ENCODE assay signal across 19 cellular contexts in genomic region chr3:57788624-57789018, GRCh38. TPM values are rescaled to one million over a fixed set of nuclear protein-coding genes. Genes with fewer than 3 reads are reported as not detected.
DNase-seq lines count a peak whose midpoint lies in the region; ATAC-seq, FAIRE-seq and TF ChIP-seq lines count a peak whose summit lies in the region.
"Had no signal": no experiment of that assay in that cellular context is flagged by ENCODE, and none has a peak within 500 bp of the region (broad histone marks: within the 10 kb centered on the region; RNA-seq: fewer than 3 reads in every experiment).

No MANE protein-coding gene starts in this region.

- no peak for FAIRE-seq in A549 (lab: Jason Lieb, UNC)

- H3K27me3 ChIP-seq in SU-DHL-6 (ENCODE audit: low read length) (no peaks in the 10 kb centered on the region), foreskin keratinocyte (no peaks in the 10 kb centered on the region), thyroid gland (no peaks in the 10 kb centered on the region)

- DNase-seq in A549 (ENCODE audit: low read depth in 1 of 2, low spot score in 1 of 2): no peak
- no peak for DNase-seq in foreskin keratinocyte
- DNase-seq in thyroid gland: no peak
- no peak for DNase-seq in natural killer cell
- DNase-seq: C1 segment of cervical spinal cord; CD8-positive, alpha-beta memory T cell; DMS79; GDM1; GOT3; H7; HFFc6 had no signal

- no peaks in the 10 kb centered on the region for H3K9me2 ChIP-seq in SU-DHL-6 (replicated peaks; ENCODE audit: insufficient read depth, low read length)

- ATAC-seq in A549: peak in 1 of 2 experiments; percentile 41; a peak in 2 of 6 replicates
- ATAC-seq in GM19395 (IDR thresholded peaks at IDR 0.05; ENCODE audit: unreplicated experiment): peak; percentile 6
- no peak for ATAC-seq in foreskin keratinocyte
- ATAC-seq in GM21367 (IDR thresholded peaks at IDR 0.05; ENCODE audit: unreplicated experiment): no peak
- no peak for ATAC-seq in natural killer cell
- no peak for ATAC-seq in HG02571 (IDR thresholded peaks at IDR 0.05; ENCODE audit: unreplicated experiment)
- ATAC-seq: HCT116 had no signal

- H3K36me3 ChIP-seq in SU-DHL-6 (ENCODE audit: low read length) (0 out of 2 replicates have a peak, but pooled peaks cover 2% of the 10 kb centered on the region), thyroid gland (no peaks in the 10 kb centered on the region)

- no peaks in the 10 kb centered on the region for H3K9me3 Mint-ChIP-seq in natural killer cell
- H3K9me3 Mint-ChIP-seq: CD4-positive, CD25-positive, alpha-beta regulatory T cell; CD8-positive, alpha-beta memory T cell; HFFc6 had no signal

- H3K4me2 ChIP-seq in A549 (peak overlapping the region; percentile 40), SU-DHL-6 (ENCODE audit: low read depth, low read length, poor library complexity, severe bottlenecking) (peak overlapping the region; percentile 14)
- H3K4me2 ChIP-seq: KMS-11 had no signal

- no peak overlapping the region for H3K4me3 Mint-ChIP-seq in natural killer cell
- H3K4me3 Mint-ChIP-seq: CD4-positive, CD25-positive, alpha-beta regulatory T cell; CD8-positive, alpha-beta memory T cell; HFFc6 had no signal

- peaks cover 58% of the 10 kb centered on the region for H3K4me1 ChIP-seq in A549
- H3K4me1 ChIP-seq in foreskin keratinocyte: peaks cover 49% of the 10 kb centered on the region
- peaks cover 7 to 13% of the 10 kb centered on the region in 2 donors for H3K4me1 ChIP-seq in thyroid gland

- peaks cover 89% of the 10 kb centered on the region for H3K79me2 ChIP-seq in SU-DHL-6 (ENCODE audit: insufficient read depth, low read length)

- H3F3A ChIP-seq in SU-DHL-6 (ENCODE audit: insufficient read depth): peaks cover 6% of the 10 kb centered on the region; the same call in 1 of the 2 replicates

- no peak overlapping the region for H3K9ac ChIP-seq in SU-DHL-6 (ENCODE audit: low read length)
- H3K9ac ChIP-seq: KMS-11 had no signal

- TF ChIP-seq POLR2A in A549 (IDR thresholded peaks at IDR 0.05; ENCODE audit: low read length): no peak
- no peak for TF ChIP-seq POLR2A in thyroid gland (IDR thresholded peaks at IDR 0.05)

- no peak overlapping the region for H3K4me3 ChIP-seq in A549
- no peak overlapping the region for H3K4me3 ChIP-seq in SU-DHL-6 (ENCODE audit: insufficient read depth, low read length, poor library complexity, severe bottlenecking)
- no peak overlapping the region for H3K4me3 ChIP-seq in thyroid gland (replicated peaks in 1 of 3)

- H2AFZ ChIP-seq in SU-DHL-6 (ENCODE audit: low read depth, low read length, severe bottlenecking): no peak overlapping the region

- intact Hi-C loops in thyroid gland (cut with DNase I) (no loop called here), natural killer cell (cut with micrococcal nuclease) (no loop called here)

- POLR2A ChIA-PET in A549 (lab: Yijun Ruan, JAX): no interaction called here

- H3K27ac ChIP-seq in A549: peak overlapping the region in 1 of 2 experiments; percentile 35; a peak in 1 of 6 replicates
- peak overlapping the region; percentile 18; the same call in 1 of the 2 replicates for H3K27ac ChIP-seq in SU-DHL-6 (ENCODE audit: low read depth, low read length)
- H3K27ac ChIP-seq in foreskin keratinocyte: peak overlapping the region; percentile 55
- H3K27ac ChIP-seq in thyroid gland: no peak overlapping the region
- H3K27ac ChIP-seq: 22Rv1, KMS-11 had no signal

- H3K9me3 ChIP-seq in A549: no peaks in the 10 kb centered on the region
- no peaks in the 10 kb centered on the region for H3K9me3 ChIP-seq in SU-DHL-6 (ENCODE audit: insufficient read depth, low read length)
- H3K9me3 ChIP-seq in thyroid gland: no peaks in the 10 kb centered on the region

- no peaks in the 10 kb centered on the region for H3K27me3 Mint-ChIP-seq in natural killer cell (ENCODE audit: low read depth in 2 of 2)
- H3K27me3 Mint-ChIP-seq: CD4-positive, CD25-positive, alpha-beta regulatory T cell; CD8-positive, alpha-beta memory T cell had no signal

- WGBS in A549 (ENCODE audit: missing lambda C conversion rate): 95% methylated on average over 3 of the region's 3 CpGs
- 86 to 93% methylated on average over 3 of the region's 3 CpGs for WGBS in thyroid gland, 2 donors

- no peak for TF ChIP-seq RAD21 in A549 (conservative IDR thresholded peaks at IDR 0.05 in 1 of 2, IDR thresholded peaks at IDR 0.05 in 1 of 2)

- CTCF ChIA-PET in A549 (lab: Yijun Ruan, JAX): no interaction called here

- TF ChIP-seq CTCF in A549 (IDR thresholded peaks at IDR 0.05) (no peak), SU-DHL-6 (IDR thresholded peaks at IDR 0.05; ENCODE audit: insufficient read depth, low read length, poor library complexity, severe bottlenecking) (no peak), foreskin keratinocyte (conservative IDR thresholded peaks at IDR 0.05) (no peak), thyroid gland (IDR thresholded peaks at IDR 0.05) (no peak), natural killer cell (IDR thresholded peaks at IDR 0.05) (no peak)

- peaks cover 13 to 14% of the 10 kb centered on the region in 2 donors for H3K4me1 Mint-ChIP-seq in natural killer cell

- no peaks in the 10 kb centered on the region for H3K36me3 Mint-ChIP-seq in natural killer cell
- H3K36me3 Mint-ChIP-seq: CD4-positive, CD25-positive, alpha-beta regulatory T cell; CD8-positive, alpha-beta memory T cell had no signal

- H3K27ac Mint-ChIP-seq in natural killer cell: no peak overlapping the region
- H3K27ac Mint-ChIP-seq: CD4-positive, CD25-positive, alpha-beta regulatory T cell; CD8-positive, alpha-beta memory T cell; HFFc6 had no signal

- no peak for TF ChIP-seq EP300 in A549 (IDR thresholded peaks at IDR 0.05)

- no peaks in the 10 kb centered on the region; the same call in 1 of the 2 replicates for H4K20me1 ChIP-seq in SU-DHL-6 (ENCODE audit: low read depth, low read length)

TF ChIP-seq in A549, 52 proteins besides CTCF, POLR2A, EP300 and RAD21:
- no peak for TF ChIP-seq TFCP2L1 (CRISPR knock-in tag; IDR thresholded peaks at IDR 0.05)
- TF ChIP-seq CBX8 (IDR thresholded peaks at IDR 0.05): no peak
TF ChIP-seq in A549: peak in this region for 0.

RNA-seq across cellular contexts. Expression of gene SLMAP, which starts 32.5 kb away (rescaled TPM):
- polyA plus RNA-seq in A549 (2011; rRNA removed) (25.3 and 33.1 TPM in 2 replicates), A549 (2017; fragmentation: RNase III; extraction: RNeasy Plus Mini Kit Qiagen cat#74134 plus additional on column Dnase treatment) (15.1 to 15.7 TPM (median 15.2 TPM) in 3 replicates), foreskin keratinocyte (19.6 and 22.0 TPM in 2 replicates)
- polyA plus RNA-seq in A549 (2012; cell fraction: cytosol; rRNA removed): 6.6 and 7.7 TPM in 2 replicates
- polyA plus RNA-seq in A549 (2012; cell fraction: nucleus; rRNA removed): 8.5 and 10.9 TPM in 2 replicates
- polyA minus RNA-seq in A549 (2011; rRNA and poly(A)+ RNA removed): 47.4 and 54.3 TPM in 2 replicates
- total RNA-seq in foreskin keratinocyte (79.5 and 85.7 TPM in 2 replicates), thyroid gland (10 to 100 TPM; 79.7 to 89.4 (median 83.4) TPM), natural killer cell (10 to 100 TPM; 79.4 to 98.6 (median 89.0) TPM)

Comparison
In these comparisons a context has a peak if more than half of its experiments do, and no peak if none do; other contexts are left out.
1. H3K27ac ChIP-seq: peak in SU-DHL-6 (single experiment) and foreskin keratinocyte (single experiment); none in thyroid gland (0 of 3).